20 cellular contexts compared by ENCODE assay signal in genomic region chr17:49487202-49487601, GRCh38. TPM values are rescaled to one million over a fixed set of nuclear protein-coding genes. Genes with fewer than 3 reads are reported as not detected.
"Had no signal": no experiment of that assay in that cellular context is flagged by ENCODE, and none has a peak within 500 bp of the region (broad histone marks: within the 10 kb centered on the region; RNA-seq: fewer than 3 reads in every experiment).

No MANE protein-coding gene starts in this region.

- H3K4me3 Mint-ChIP-seq: activated naive CD8-positive, alpha-beta T cell; activated T-cell treated with anti-CD3 and anti-CD28 coated beads, Interleukin-2, amount 50 U/mL, for 24 hours; activated T-helper 17 cell treated with anti-CD3 and anti-CD28 coated beads, Interleukin-2, amount 50 U/mL, for 72 hours; T-cell; T-helper 2 cell treated with Interferon-gamma antibody and Interleukin-4, amounts not matched to agents 5 μg/mL and 100 μg/mL, for 36 hours had no signal

- H3K9me3 ChIP-seq: adrenal gland, upper lobe of right lung had no signal

- H3K27ac ChIP-seq: upper lobe of right lung had no signal

- H3K4me1 Mint-ChIP-seq: activated T-helper 17 cell treated with anti-CD3 and anti-CD28 coated beads, Interleukin-2, amount 50 U/mL, for 72 hours had no signal

- H3K4me1 ChIP-seq: adrenal gland, upper lobe of right lung had no signal

- FAIRE-seq: astrocyte, TTC549 had no signal

- H3K36me3 ChIP-seq: adrenal gland, upper lobe of right lung had no signal

- H3K9me3 Mint-ChIP-seq: activated T-cell treated with anti-CD3 and anti-CD28 coated beads, Interleukin-2, amount 50 U/mL, for 24 hours; activated T-helper 17 cell treated with anti-CD3 and anti-CD28 coated beads, Interleukin-2, amount 50 U/mL, for 72 hours; nephron progenitor cell; T-cell; T-helper 2 cell treated with Interferon-gamma antibody and Interleukin-4, amounts not matched to agents 5 μg/mL and 100 μg/mL, for 36 hours had no signal

- H3K4me3 ChIP-seq: adrenal gland, upper lobe of right lung had no signal

- DNase-seq: activated CD4-positive, alpha-beta T cell treated with anti-CD3 and anti-CD28 coated beads, Interleukin-2, amount 50 U/mL, for 4 hours; activated CD8-positive, alpha-beta memory T cell treated with anti-CD3 and anti-CD28 coated beads for 24 hours; activated CD8-positive, alpha-beta memory T cell treated with anti-CD3 and anti-CD28 coated beads, Interleukin-2, amount 50 U/mL, for 4 hours; activated naive CD4-positive, alpha-beta T cell; activated T-cell treated with anti-CD3 and anti-CD28 coated beads, Interleukin-2, amount 50 U/mL, for 24 hours; adrenal gland; central memory CD4-positive, alpha-beta T cell; dermis blood vessel endothelial cell; effector CD8-positive, alpha-beta T cell; foreskin melanocyte; nephron progenitor cell; stimulated activated CD4-positive, alpha-beta T cell treated with anti-CD3 and anti-CD28 coated beads, Interleukin-4, amount 100 ng/mL, for 1 hour; stimulated activated naive CD4-positive, alpha-beta T cell treated with Interleukin-2 at 50 U/mL for 16 hours; T-cell; upper lobe of right lung had no signal

- ATAC-seq: activated T-helper 17 cell treated with anti-CD3 and anti-CD28 coated beads, Interleukin-2, amount 50 U/mL, for 72 hours; T-cell had no signal

- H3K36me3 Mint-ChIP-seq: activated naive CD8-positive, alpha-beta T cell; T-cell had no signal

- H3K27ac Mint-ChIP-seq: activated naive CD8-positive, alpha-beta T cell; activated T-cell treated with anti-CD3 and anti-CD28 coated beads, Interleukin-2, amount 50 U/mL, for 24 hours; activated T-helper 17 cell treated with anti-CD3 and anti-CD28 coated beads, Interleukin-2, amount 50 U/mL, for 72 hours; nephron progenitor cell; T-cell; T-helper 2 cell treated with Interferon-gamma antibody and Interleukin-4, amounts not matched to agents 5 μg/mL and 100 μg/mL, for 36 hours had no signal

RNA-seq across cellular contexts. Expression of gene NGFR, which starts 7.9 kb away (rescaled TPM):
- total RNA-seq: dermis blood vessel endothelial cell had no signal
